In the genomic region with DNA sequence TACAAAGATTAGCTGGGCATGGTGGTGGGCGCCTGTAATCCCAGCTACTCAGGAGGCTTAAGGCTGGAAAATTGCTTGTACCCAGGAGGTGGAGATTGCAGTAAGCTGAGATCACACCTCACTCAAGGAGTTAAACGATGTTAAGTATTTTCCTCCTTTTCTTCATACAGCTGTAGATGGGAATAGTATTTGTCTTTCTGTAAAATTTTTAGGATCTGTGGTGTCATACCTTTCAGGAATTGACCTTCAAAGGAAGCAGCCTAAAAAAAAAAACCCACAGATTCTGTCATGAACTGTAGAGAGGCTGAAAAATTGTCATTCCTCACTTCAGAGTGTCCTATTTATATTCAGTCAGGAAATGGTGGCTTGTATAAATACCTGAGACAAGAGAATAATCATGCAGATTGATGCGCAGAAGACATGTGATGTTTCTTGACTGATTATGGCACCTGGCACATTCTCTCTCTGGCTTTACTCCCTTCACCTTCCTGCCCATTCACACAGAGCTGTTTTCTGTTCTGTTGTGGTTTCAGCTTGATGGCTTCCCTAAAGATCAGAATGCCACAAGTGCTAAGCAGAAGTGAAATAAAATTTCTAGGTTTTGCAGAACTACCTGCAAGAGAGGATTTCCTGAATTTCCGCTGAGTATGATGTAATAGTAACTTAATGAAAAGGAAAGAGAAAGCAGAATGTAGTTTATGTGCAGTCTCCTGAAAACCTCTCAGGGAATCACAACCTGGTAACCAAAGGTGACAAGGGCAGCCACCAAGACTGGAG, we compare ENCODE assay signal across 9 cellular contexts. TPM values are rescaled to one million over a fixed set of nuclear protein-coding genes. Genes with fewer than 3 reads are reported as not detected.
A peak's percentile ranks its signal among the peaks of the same experiment; 100 is the strongest.
DNase-seq lines count a peak whose midpoint lies in the region; ATAC-seq and TF ChIP-seq lines count a peak whose summit lies in the region.
"Had no signal": no experiment of that assay in that cellular context is flagged by ENCODE, and none has a peak within 500 bp of the region (broad histone marks: within the 10 kb centered on the region; RNA-seq: fewer than 3 reads in every experiment).

No MANE protein-coding gene starts in this region.

- WGBS in aorta, 2 donors, result 89 to 93% methylated on average over 4 of the region's 4 CpGs
- 73 to 89% methylated on average over 4 of the region's 4 CpGs for WGBS in lower leg skin, 2 donors

- H3K27ac ChIP-seq in aorta (ENCODE audit: low read depth in 1 of 2, low read length in 2 of 2), result no peak overlapping the region

- H3K9me3 ChIP-seq in aorta (ENCODE audit: control insufficient read depth, low read length), result peaks cover 2% of the 10 kb centered on the region

- peak; percentile 48 for DNase-seq in germinal center (ENCODE audit: low spot score)
- DNase-seq in aorta, result no peak
- no peak for DNase-seq in lower leg skin (ENCODE audit: low spot score in 2 of 2)
- no peak for DNase-seq in NCI-H226
- no peak for DNase-seq in cerebellar nuclear complex (lab: John Stamatoyannopoulos, UW)

- intact Hi-C loops in aorta (cut with DNase I) (no loop called here), lower leg skin (cut with DNase I; ENCODE audit: low total_unique reads) (no loop called here)

- H3K4me3 ChIP-seq in aorta (ENCODE audit: low read length in 2 of 2), result no peak overlapping the region
- H3K4me3 ChIP-seq in lower leg skin (ENCODE audit: low read depth, poor library complexity, severe bottlenecking), result no peak overlapping the region

- ATAC-seq in GM18519 (IDR thresholded peaks at IDR 0.05; ENCODE audit: low FRiP score, unreplicated experiment), result peak; percentile 88
- peak; percentile 94 for ATAC-seq in GM21576 (IDR thresholded peaks at IDR 0.05; ENCODE audit: unreplicated experiment)
- ATAC-seq in HG03520 (IDR thresholded peaks at IDR 0.05; ENCODE audit: unreplicated experiment), result peak; percentile 78
- no peak for ATAC-seq in aorta (ENCODE audit: low FRiP score)

- no peaks in the 10 kb centered on the region for H3K4me1 ChIP-seq in aorta (ENCODE audit: control insufficient read depth in 1 of 2, insufficient read depth in 2 of 2, low read length in 2 of 2)

- TF ChIP-seq CTCF in lower leg skin (IDR thresholded peaks at IDR 0.05), result no peak

- no peak for TF ChIP-seq POLR2A in lower leg skin (IDR thresholded peaks at IDR 0.05)

- H3K27me3 ChIP-seq in aorta (ENCODE audit: control insufficient read depth in 1 of 2, insufficient read depth in 2 of 2, low read length in 1 of 2), result no peaks in the 10 kb centered on the region

- H3K36me3 ChIP-seq in aorta (ENCODE audit: control insufficient read depth in 1 of 2, insufficient read depth in 2 of 2, low read length in 1 of 2), result no peaks in the 10 kb centered on the region

RNA-seq across cellular contexts. Expression of a gene that starts 3.8 kb away (rescaled TPM):
- total RNA-seq in aorta (not detected), lower leg skin (not detected)
- polyA plus RNA-seq in aorta, result not detected
- total RNA-seq: H1 had no signal
- polyA plus RNA-seq: H1 had no signal

RNA-seq across cellular contexts. Expression of a gene that starts 35.1 kb away (rescaled TPM):
- total RNA-seq in aorta, result not detected
- polyA plus RNA-seq in aorta, result not detected
- not detected for total RNA-seq in lower leg skin
- total RNA-seq: H1 had no signal
- polyA plus RNA-seq: H1 had no signal

RNA-seq across cellular contexts. Expression of a gene that starts 38.1 kb away (rescaled TPM):
- total RNA-seq in aorta (not detected), lower leg skin (not detected)
- polyA plus RNA-seq in aorta, result not detected
- total RNA-seq: H1 had no signal

RNA-seq across cellular contexts. Expression of a gene that starts 58.8 kb away (rescaled TPM):
- total RNA-seq in aorta (not detected), lower leg skin (not detected)
- polyA plus RNA-seq in aorta, result not detected
- total RNA-seq: H1 had no signal
- polyA plus RNA-seq: H1 had no signal
